ENCODE assay signal across 22 cellular contexts in the genomic region with DNA sequence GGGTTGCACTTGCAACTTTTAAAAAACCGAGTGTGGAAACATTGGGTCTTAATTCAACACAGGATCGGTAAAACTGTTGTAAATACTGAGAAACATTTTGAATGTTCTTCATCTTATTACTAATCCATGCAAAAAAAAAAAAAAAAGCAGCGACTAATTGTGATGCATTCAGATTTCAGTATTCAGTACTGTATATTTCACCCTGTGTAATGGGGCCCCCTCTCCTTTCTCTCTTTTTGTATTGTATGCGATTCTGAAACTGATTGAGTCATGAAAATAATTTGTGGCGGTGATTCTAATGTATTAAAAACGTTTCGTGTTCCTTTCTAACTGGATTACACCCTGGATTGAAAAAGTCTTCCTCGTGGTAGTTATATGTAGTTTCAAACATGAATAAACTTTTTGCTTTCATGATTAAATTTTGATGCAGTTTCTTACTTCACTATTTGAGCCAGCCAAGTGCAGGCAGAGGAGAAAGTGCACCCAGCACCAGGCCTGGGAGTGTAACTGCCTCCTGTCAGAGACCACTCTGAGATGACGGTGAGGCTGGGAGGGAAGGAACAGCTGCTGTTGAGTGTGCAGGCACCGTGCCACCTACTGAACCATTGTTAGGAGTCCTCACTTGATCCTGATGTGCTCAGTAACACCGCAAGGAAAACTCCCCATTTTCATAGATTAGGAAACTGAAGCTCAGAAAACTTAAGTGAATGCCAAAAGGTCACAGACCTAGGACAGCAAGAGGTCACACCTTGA.
A peak's percentile ranks its signal among the peaks of the same experiment; 100 is the strongest.
DNase-seq lines count a peak whose midpoint lies in the region; ATAC-seq, FAIRE-seq and TF ChIP-seq lines count a peak whose summit lies in the region.
"Had no signal": no experiment of that assay in that cellular context is flagged by ENCODE, and none has a peak within 500 bp of the region (broad histone marks: within the 10 kb centered on the region; RNA-seq: fewer than 3 reads in every experiment).

No MANE protein-coding gene starts in this region.

- no peak overlapping the region for H3K27ac ChIP-seq in gastrocnemius medialis
- H3K27ac ChIP-seq: testis had no signal

- no peaks in the 10 kb centered on the region for H3K4me1 ChIP-seq in gastrocnemius medialis
- H3K4me1 ChIP-seq: testis had no signal

- in situ Hi-C loops in gastrocnemius medialis (cut with MboI; ENCODE audit: low sequenced_read_pairs in 4 of 4): no loop called here

- no peak for TF ChIP-seq CTCF in gastrocnemius medialis (IDR thresholded peaks at IDR 0.05 in 4 of 5, conservative IDR thresholded peaks at IDR 0.05 in 1 of 5)

- intact Hi-C loops in gastrocnemius medialis (cut with DNase I; ENCODE audit: low total_unique reads): no loop called here

- FAIRE-seq in GM12892 (lab: Jason Lieb, UNC): no peak
- FAIRE-seq: endometrium, K562, small intestine had no signal

- DNase-seq in NCI-H82 (lab: John Stamatoyannopoulos, UW): peak; percentile 69
- no peak for DNase-seq in NCI-H82 treated with DMSO at 0.1 percent for 48 hours (lab: John Stamatoyannopoulos, UW; ENCODE audit: unreplicated experiment)
- DNase-seq in NCI-H1092 (lab: John Stamatoyannopoulos, UW): peak; percentile 65
- DNase-seq in NCI-H524 treated with DMSO at 0.1 percent for 48 hours (lab: John Stamatoyannopoulos, UW): peak; percentile 58
- peak; percentile 88 for DNase-seq in myocyte (ENCODE audit: low read depth)
- no peak for DNase-seq in gastrocnemius medialis
- DNase-seq in activated CD8-positive, alpha-beta memory T cell treated with anti-CD3 and anti-CD28 coated beads, Interleukin-2, amount 50 U/mL, for 4 hours: no peak
- no peak for DNase-seq in GM12892 (ENCODE audit: insufficient read length)
- DNase-seq: 8988T; activated CD8-positive, alpha-beta memory T cell treated with anti-CD3 and anti-CD28 coated beads for 24 hours; activated effector memory CD4-positive, alpha-beta T cell treated with anti-CD3 and anti-CD28 coated beads, Interleukin-2, amount 50 U/mL, for 16 hours; amniotic stem cell; MV-4-11; NCI-H226; Right ventricle myocardium superior; small intestine; stimulated activated CD4-positive, alpha-beta T cell treated with anti-CD3 and anti-CD28 coated beads, Interleukin-4, amount 100 ng/mL, for 24 hours; T-cell; testis had no signal

- no peak overlapping the region for H3K4me3 ChIP-seq in gastrocnemius medialis
- H3K4me3 ChIP-seq: K562, testis had no signal

- H3K36me3 ChIP-seq in gastrocnemius medialis: no peaks in the 10 kb centered on the region

- TF ChIP-seq POLR2A in gastrocnemius medialis (IDR thresholded peaks at IDR 0.05) (no peak), GM12892 (IDR thresholded peaks at IDR 0.05; ENCODE audit: low read depth, low read length) (no peak)

- no peaks in the 10 kb centered on the region for H3K27me3 ChIP-seq in gastrocnemius medialis
- H3K27me3 ChIP-seq: testis had no signal

- H3K9me3 ChIP-seq in gastrocnemius medialis: no peaks in the 10 kb centered on the region
- H3K9me3 ChIP-seq: testis had no signal

- ATAC-seq in gastrocnemius medialis: no peak
- ATAC-seq: natural killer cell treated with Interleukin-12 subunit alpha and Interleukin-12 subunit beta and Interleukin-15 and Interleukin-18, amount 100 ng/mL, for 72 hours; T-cell had no signal

Comparison
In these comparisons a context has a peak if more than half of its experiments do, and no peak if none do; other contexts are left out.
1. DNase-seq: peak in NCI-H82 (single experiment), NCI-H1092 (single experiment), NCI-H524 treated with DMSO at 0.1 percent for 48 hours (single experiment) and myocyte (single experiment); none in NCI-H82 treated with DMSO at 0.1 percent for 48 hours (single experiment), gastrocnemius medialis (0 of 2), activated CD8-positive, alpha-beta memory T cell treated with anti-CD3 and anti-CD28 coated beads, Interleukin-2, amount 50 U/mL, for 4 hours (single experiment) and GM12892 (single experiment).